ENCODE assay signal across 23 cellular contexts in the genomic region with DNA sequence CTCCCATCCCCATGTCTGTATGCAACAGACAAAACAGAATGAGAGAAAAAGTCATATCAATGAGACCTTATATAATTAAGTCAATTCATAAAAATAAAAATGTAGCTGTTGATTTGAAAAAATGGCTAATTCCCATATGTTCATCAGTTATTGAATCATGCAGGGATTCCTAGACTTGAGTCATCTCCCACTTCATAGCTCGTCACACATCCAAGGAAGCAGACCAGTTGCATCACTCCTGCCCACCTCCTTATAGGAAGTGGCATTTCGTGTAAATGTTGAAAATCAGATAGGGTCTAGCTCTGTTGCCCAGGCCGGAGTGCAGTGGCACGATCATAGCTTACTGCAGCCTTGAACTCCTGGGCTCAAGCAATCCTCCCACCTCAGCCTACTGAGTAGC. TPM values are rescaled to one million over a fixed set of nuclear protein-coding genes. Genes with fewer than 3 reads are reported as not detected.
DNase-seq lines count a peak whose midpoint lies in the region; ATAC-seq and TF ChIP-seq lines count a peak whose summit lies in the region.
"Had no signal": no experiment of that assay in that cellular context is flagged by ENCODE, and none has a peak within 500 bp of the region (broad histone marks: within the 10 kb centered on the region; RNA-seq: fewer than 3 reads in every experiment).

No MANE protein-coding gene starts in this region.

- H3K4me3 ChIP-seq in GM23248 (no peak overlapping the region), epithelial cell of esophagus (ENCODE audit: low read length) (no peak overlapping the region)
- H3K4me3 ChIP-seq: spleen, tibial nerve had no signal

- WGBS in GM23248 (ENCODE audit: low coverage in 1 of 2, low lambda C conversion rate in 2 of 2, missing lambda C conversion rate in 2 of 2), 2 experiments = 73 to 75% methylated on average over 4 of the region's 4 CpGs

- DNase-seq in GM23248 (peak; percentile 75), RPMI7951 (ENCODE audit: low read depth) (peak; percentile 18), epithelial cell of esophagus (ENCODE audit: low read depth) (peak; percentile 55), kidney tubule cell (ENCODE audit: low spot score) (peak; percentile 21), NCI-H2081 treated with DMSO at 0.1 percent for 48 hours (lab: John Stamatoyannopoulos, UW) (no peak)
- DNase-seq: activated CD4-positive, alpha-beta T cell treated with anti-CD3 and anti-CD28 coated beads, Interleukin-2, amount 10 ng/mL, durations not matched to agents 7 days and 5 days; activated effector memory CD4-positive, alpha-beta T cell treated with Interleukin-2 at 50 U/mL for 16 hours; caudate nucleus; CD4-positive, alpha-beta T cell; dermis blood vessel endothelial cell; GDM1; H9; NCI-H1092 treated with DMSO at 0.1 percent for 48 hours; NCI-H2107; NCI-H510A; NK-92 treated with Interleukin-12 subunit alpha and Interleukin-12 subunit beta, amount 100 ng/mL, for 24 hours; spleen; stimulated activated naive CD8-positive, alpha-beta T cell treated with anti-CD3 and anti-CD28 coated beads, Interleukin-15, amount 100 ng/mL, for 72 hours; WERI-Rb-1 had no signal

- no peaks in the 10 kb centered on the region for H3K4me1 ChIP-seq in GM23248 (ENCODE audit: insufficient read depth)
- H3K4me1 ChIP-seq: spleen, tibial nerve had no signal

- H3K4me2 ChIP-seq in GM23248 (ENCODE audit: unreplicated experiment) = no peak overlapping the region

- H3K9ac ChIP-seq in GM23248 = no peak overlapping the region

- no peaks in the 10 kb centered on the region for H4K20me1 ChIP-seq in GM23248 (ENCODE audit: insufficient read depth)

- H3F3A ChIP-seq in GM23248 (ENCODE audit: insufficient read depth) = no peaks in the 10 kb centered on the region

- in situ Hi-C loops in GM23248 (cut with MboI) = loop anchor here (10.0 to 25.0 kb wide), 2 partner anchors 416 to 643 kb away; partner anchors contain the start of gene CUX1

- H3K9me2 ChIP-seq in GM23248 (ENCODE audit: insufficient read depth) = no peaks in the 10 kb centered on the region

- H3K79me2 ChIP-seq in GM23248 (ENCODE audit: insufficient read depth) = no peaks in the 10 kb centered on the region

- TF ChIP-seq CTCF in epithelial cell of esophagus (IDR thresholded peaks at IDR 0.05; ENCODE audit: insufficient read depth, low read depth, low read length, missing control alignments) = no peak

- no peaks in the 10 kb centered on the region for H3K27me3 ChIP-seq in GM23248 (replicated peaks; ENCODE audit: insufficient read depth)
- H3K27me3 ChIP-seq: spleen, tibial nerve had no signal

- no peak overlapping the region for H2AFZ ChIP-seq in GM23248

- ATAC-seq in HG03521 (IDR thresholded peaks at IDR 0.05; ENCODE audit: unreplicated experiment) (no peak), HG02938 (IDR thresholded peaks at IDR 0.05; ENCODE audit: unreplicated experiment) (no peak), GM21526 (IDR thresholded peaks at IDR 0.05; ENCODE audit: low FRiP score, unreplicated experiment) (no peak)
- ATAC-seq: stimulated activated naive CD8-positive, alpha-beta T cell treated with anti-CD3 and anti-CD28 coated beads, Interleukin-15, amount 100 ng/mL, for 72 hours had no signal

- H3K36me3 ChIP-seq in GM23248 (ENCODE audit: low read depth) = no peaks in the 10 kb centered on the region

- H3K27ac ChIP-seq in GM23248 = no peak overlapping the region
- H3K27ac ChIP-seq: spleen, tibial nerve, WERI-Rb-1 had no signal

- no peaks in the 10 kb centered on the region for H3K9me3 ChIP-seq in GM23248 (ENCODE audit: low read depth)
- H3K9me3 ChIP-seq: spleen, tibial nerve had no signal

RNA-seq across cellular contexts. Expression of gene SH2B2, which starts 56.1 kb away (rescaled TPM):
- 0.86 and 7.1 TPM in 2 replicates for total RNA-seq in GM23248 (2014; rRNA removed; shearing (Covaris generic))
- polyA plus RNA-seq in GM23248 (2016; fragmentation: Nextera tagmentation; extraction: Ambion mirVana) = 0.80 and 1.1 TPM in 2 replicates
- 0.84 and 1.7 TPM in 2 replicates for total RNA-seq in RPMI7951 (2014; rRNA removed; shearing (Covaris generic))
